1 cellular context compared by ENCODE assay signal in the genomic region with DNA sequence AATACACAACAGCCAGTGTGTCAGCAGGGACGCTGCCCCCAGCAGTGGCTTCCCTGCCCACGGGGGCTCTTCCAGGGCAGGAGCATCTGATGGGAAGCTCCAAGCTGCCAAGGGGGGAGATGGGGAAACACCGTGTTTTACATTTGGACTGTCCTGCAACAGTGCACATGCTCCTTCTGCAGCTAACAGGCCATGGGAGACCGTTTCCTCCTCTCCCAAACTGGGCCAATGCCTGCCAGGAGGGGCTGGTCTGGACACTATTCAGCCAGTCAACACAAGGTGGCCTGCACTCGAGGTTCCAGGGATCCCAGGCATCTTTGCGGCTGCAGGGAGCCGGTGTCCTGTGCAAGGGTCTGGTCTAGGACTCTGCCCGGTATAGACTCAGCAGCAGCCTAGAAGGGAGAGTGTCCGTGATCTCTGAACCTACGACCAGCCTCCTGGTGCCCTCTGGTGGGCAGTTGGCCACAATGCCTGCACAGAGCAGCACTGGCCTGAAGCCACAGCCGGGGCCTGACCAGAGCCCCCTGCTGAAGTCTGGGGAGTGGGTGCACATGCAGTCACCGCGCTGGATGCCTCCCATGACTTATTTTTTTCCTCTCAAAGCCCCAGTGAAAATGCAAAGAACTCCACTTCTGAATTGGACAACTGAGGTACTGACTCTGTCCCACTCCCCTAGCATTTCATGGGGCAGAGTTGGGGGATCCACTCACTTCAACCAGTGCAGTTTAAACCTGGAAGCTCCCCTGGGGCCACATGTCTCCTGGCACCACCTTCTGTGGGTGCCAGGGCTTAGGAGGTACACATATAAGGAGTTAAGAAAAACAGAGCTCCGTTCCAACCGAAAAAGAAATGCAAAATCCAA.
TF ChIP-seq lines count a peak whose summit lies in the region.

No MANE protein-coding gene starts in this region.

TF ChIP-seq in WTC11, 78 proteins besides CTCF, POLR2A, EP300 and RAD21 (continued from another document):
- TF ChIP-seq, protein P1, sequence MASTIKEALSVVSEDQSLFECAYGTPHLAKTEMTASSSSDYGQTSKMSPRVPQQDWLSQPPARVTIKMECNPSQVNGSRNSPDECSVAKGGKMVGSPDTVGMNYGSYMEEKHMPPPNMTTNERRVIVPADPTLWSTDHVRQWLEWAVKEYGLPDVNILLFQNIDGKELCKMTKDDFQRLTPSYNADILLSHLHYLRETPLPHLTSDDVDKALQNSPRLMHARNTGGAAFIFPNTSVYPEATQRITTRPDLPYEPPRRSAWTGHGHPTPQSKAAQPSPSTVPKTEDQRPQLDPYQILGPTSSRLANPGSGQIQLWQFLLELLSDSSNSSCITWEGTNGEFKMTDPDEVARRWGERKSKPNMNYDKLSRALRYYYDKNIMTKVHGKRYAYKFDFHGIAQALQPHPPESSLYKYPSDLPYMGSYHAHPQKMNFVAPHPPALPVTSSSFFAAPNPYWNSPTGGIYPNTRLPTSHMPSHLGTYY (CRISPR knock-in tag; IDR thresholded peaks at IDR 0.05) = peak; percentile 23; the same call in 1 of the 2 replicates
- TF ChIP-seq MYBL2 (CRISPR knock-in tag; IDR thresholded peaks at IDR 0.05) = 0 out of 2 replicates have a peak, but pooled peaks have one; percentile 29
- no peak for TF ChIP-seq ATF1 (CRISPR knock-in tag; IDR thresholded peaks at IDR 0.05)
- TF ChIP-seq NFATC4 (CRISPR knock-in tag; IDR thresholded peaks at IDR 0.05) = peak; percentile 71
- TF ChIP-seq ZNF138 (CRISPR knock-in tag; conservative IDR thresholded peaks at IDR 0.05) = no peak
- TF ChIP-seq, protein P2, sequence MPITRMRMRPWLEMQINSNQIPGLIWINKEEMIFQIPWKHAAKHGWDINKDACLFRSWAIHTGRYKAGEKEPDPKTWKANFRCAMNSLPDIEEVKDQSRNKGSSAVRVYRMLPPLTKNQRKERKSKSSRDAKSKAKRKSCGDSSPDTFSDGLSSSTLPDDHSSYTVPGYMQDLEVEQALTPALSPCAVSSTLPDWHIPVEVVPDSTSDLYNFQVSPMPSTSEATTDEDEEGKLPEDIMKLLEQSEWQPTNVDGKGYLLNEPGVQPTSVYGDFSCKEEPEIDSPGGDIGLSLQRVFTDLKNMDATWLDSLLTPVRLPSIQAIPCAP (CRISPR knock-in tag; IDR thresholded peaks at IDR 0.05) = no peak
- 0 out of 2 replicates have a peak, but pooled peaks have one; percentile 71 for TF ChIP-seq EMX1 (CRISPR knock-in tag; IDR thresholded peaks at IDR 0.05)
- TF ChIP-seq, protein P3, sequence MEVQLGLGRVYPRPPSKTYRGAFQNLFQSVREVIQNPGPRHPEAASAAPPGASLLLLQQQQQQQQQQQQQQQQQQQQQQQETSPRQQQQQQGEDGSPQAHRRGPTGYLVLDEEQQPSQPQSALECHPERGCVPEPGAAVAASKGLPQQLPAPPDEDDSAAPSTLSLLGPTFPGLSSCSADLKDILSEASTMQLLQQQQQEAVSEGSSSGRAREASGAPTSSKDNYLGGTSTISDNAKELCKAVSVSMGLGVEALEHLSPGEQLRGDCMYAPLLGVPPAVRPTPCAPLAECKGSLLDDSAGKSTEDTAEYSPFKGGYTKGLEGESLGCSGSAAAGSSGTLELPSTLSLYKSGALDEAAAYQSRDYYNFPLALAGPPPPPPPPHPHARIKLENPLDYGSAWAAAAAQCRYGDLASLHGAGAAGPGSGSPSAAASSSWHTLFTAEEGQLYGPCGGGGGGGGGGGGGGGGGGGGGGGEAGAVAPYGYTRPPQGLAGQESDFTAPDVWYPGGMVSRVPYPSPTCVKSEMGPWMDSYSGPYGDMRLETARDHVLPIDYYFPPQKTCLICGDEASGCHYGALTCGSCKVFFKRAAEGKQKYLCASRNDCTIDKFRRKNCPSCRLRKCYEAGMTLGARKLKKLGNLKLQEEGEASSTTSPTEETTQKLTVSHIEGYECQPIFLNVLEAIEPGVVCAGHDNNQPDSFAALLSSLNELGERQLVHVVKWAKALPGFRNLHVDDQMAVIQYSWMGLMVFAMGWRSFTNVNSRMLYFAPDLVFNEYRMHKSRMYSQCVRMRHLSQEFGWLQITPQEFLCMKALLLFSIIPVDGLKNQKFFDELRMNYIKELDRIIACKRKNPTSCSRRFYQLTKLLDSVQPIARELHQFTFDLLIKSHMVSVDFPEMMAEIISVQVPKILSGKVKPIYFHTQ (CRISPR knock-in tag; IDR thresholded peaks at IDR 0.05) = peak; percentile 93
- peak; percentile 90 for TF ChIP-seq ZNF416 (CRISPR knock-in tag; IDR thresholded peaks at IDR 0.05)
- TF ChIP-seq PRRX2 (CRISPR knock-in tag; IDR thresholded peaks at IDR 0.05) = peak; percentile 85
- TF ChIP-seq NR2C2 (CRISPR knock-in tag; IDR thresholded peaks at IDR 0.05) = no peak
